Comparison of ENCODE assay signal across 1 cellular context in genomic region chr1:5752715-5753330, GRCh38.
A peak's percentile ranks its signal among the peaks of the same experiment; 100 is the strongest.
TF ChIP-seq lines count a peak whose summit lies in the region.

No MANE protein-coding gene starts in this region.

TF ChIP-seq in H1, 55 proteins besides CTCF, POLR2A, EP300 and RAD21 (continued from another document):
- TF ChIP-seq E2F6 (IDR thresholded peaks at IDR 0.05) (0 out of 2 replicates have a peak, but pooled peaks have one; percentile 9), KDM4A (IDR thresholded peaks at IDR 0.05; ENCODE audit: low read depth, low read length, severe bottlenecking) (no peak)
